11 cellular contexts compared by ENCODE assay signal in genomic region chr12:52521581-52522266, GRCh38. TPM values are rescaled to one million over a fixed set of nuclear protein-coding genes. Genes with fewer than 3 reads are reported as not detected.
DNase-seq lines count a peak whose midpoint lies in the region; ATAC-seq, FAIRE-seq and TF ChIP-seq lines count a peak whose summit lies in the region.
"Had no signal": no experiment of that assay in that cellular context is flagged by ENCODE, and none has a peak within 500 bp of the region (broad histone marks: within the 10 kb centered on the region; RNA-seq: fewer than 3 reads in every experiment).

No MANE protein-coding gene starts in this region.

- FAIRE-seq in bronchial epithelial cell (lab: Jason Lieb, UNC) = no peak
- FAIRE-seq: endothelial cell of umbilical vein, TTC549 had no signal

- DNase-seq in EH (ENCODE audit: low read depth) (peak; percentile 91), LHCN-M2 (ENCODE audit: low read depth) (peak; percentile 92), bronchial epithelial cell (ENCODE audit: low read depth) (peak; percentile 93), myocyte (ENCODE audit: low read depth) (peak; percentile 97), NCI-H748 (lab: John Stamatoyannopoulos, UW; ENCODE audit: unreplicated experiment) (no peak), kidney tubule cell (ENCODE audit: low spot score) (no peak), pons (ENCODE audit: low spot score) (no peak)
- DNase-seq: spleen had no signal

- ATAC-seq in HG02970 (IDR thresholded peaks at IDR 0.05; ENCODE audit: low FRiP score, unreplicated experiment) = no peak

- H3K4me3 ChIP-seq in bronchial epithelial cell (ENCODE audit: low read depth, low read length) = peak overlapping the region; percentile 11
- H3K4me3 ChIP-seq: spleen had no signal

- H3K36me3 ChIP-seq in bronchial epithelial cell (ENCODE audit: control insufficient read depth, insufficient read depth, low read length) = peaks cover 24% of the 10 kb centered on the region
- H3K36me3 ChIP-seq: spleen had no signal

- no peak for TF ChIP-seq CTCF in bronchial epithelial cell (IDR thresholded peaks at IDR 0.05; ENCODE audit: insufficient read depth, low read length, severe bottlenecking)

- H3K27me3 ChIP-seq in bronchial epithelial cell (ENCODE audit: control insufficient read depth, insufficient read depth, low read length) = no peaks in the 10 kb centered on the region

RNA-seq across cellular contexts. Expression of gene KRT5, which starts 1.5 kb away (rescaled TPM):
- total RNA-seq in LHCN-M2 (2014; rRNA removed) (not detected in 2 replicates), bronchial epithelial cell (6,770 and 10,597 TPM in 2 replicates), myocyte (2.8 and 3.3 TPM in 2 replicates)
- 0.10 TPM for polyA plus RNA-seq in LHCN-M2 (2012)
- 0.83 TPM for polyA plus RNA-seq in myocyte (2012)

RNA-seq across cellular contexts. Expression of gene KRT6A, which starts 28.7 kb away (rescaled TPM):
- total RNA-seq in LHCN-M2 (2014; rRNA removed) (not detected in 2 replicates), bronchial epithelial cell (13,929 and 17,192 TPM in 2 replicates), myocyte (not detected in 2 replicates)
- not detected for polyA plus RNA-seq in LHCN-M2 (2012)
- not detected for polyA plus RNA-seq in myocyte (2012)
- total RNA-seq: spleen had no signal
- polyA plus RNA-seq: endothelial cell of umbilical vein had no signal

RNA-seq across cellular contexts. Expression of gene KRT71, which starts 31.2 kb away (rescaled TPM):
- not detected in 2 replicates for total RNA-seq in LHCN-M2 (2014; rRNA removed)
- not detected for polyA plus RNA-seq in LHCN-M2 (2012)
- not detected in 2 replicates for total RNA-seq in bronchial epithelial cell
- not detected in 2 replicates for total RNA-seq in myocyte
- polyA plus RNA-seq in myocyte (2012) = not detected
- total RNA-seq: endothelial cell of umbilical vein, spleen had no signal
- polyA plus RNA-seq: endothelial cell of umbilical vein, spleen had no signal

RNA-seq across cellular contexts. Expression of gene KRT6C, which starts 48.1 kb away (rescaled TPM):
- total RNA-seq in LHCN-M2 (2014; rRNA removed) (not detected in 2 replicates), bronchial epithelial cell (16.8 and 138 TPM in 2 replicates), myocyte (not detected in 2 replicates)
- polyA plus RNA-seq in LHCN-M2 (2012) = not detected
- polyA plus RNA-seq in myocyte (2012) = not detected
- total RNA-seq: endothelial cell of umbilical vein, spleen had no signal
- polyA plus RNA-seq: endothelial cell of umbilical vein had no signal

RNA-seq across cellular contexts. Expression of gene KRT74, which starts 51.9 kb away (rescaled TPM):
- total RNA-seq in LHCN-M2 (2014; rRNA removed) = not detected in 2 replicates
- polyA plus RNA-seq in LHCN-M2 (2012) = not detected
- total RNA-seq in bronchial epithelial cell = 0.13 TPM in 1 of 2 replicates, not detected in the other
- not detected in 2 replicates for total RNA-seq in myocyte
- polyA plus RNA-seq in myocyte (2012) = not detected
- total RNA-seq: endothelial cell of umbilical vein, spleen had no signal
- polyA plus RNA-seq: endothelial cell of umbilical vein, spleen had no signal

Comparison
In these comparisons a context has a peak if more than half of its experiments do, and no peak if none do; other contexts are left out.
1. DNase-seq: peak in EH (single experiment), LHCN-M2 (single experiment), bronchial epithelial cell (single experiment) and myocyte (single experiment); none in NCI-H748 (single experiment), kidney tubule cell (single experiment) and pons (single experiment).
2. RNA of gene KRT5, which starts 1.5 kb away (total RNA-seq): 6,770 to 10,597 TPM in bronchial epithelial cell; 2.8 to 3.3 TPM in myocyte and not detected in LHCN-M2; every median in the first group is over 1,000 times any median in the second.
3. RNA of gene KRT6A, which starts 28.7 kb away (total RNA-seq): 13,929 to 17,192 TPM in bronchial epithelial cell; not detected in LHCN-M2 and not detected in myocyte; every median in the first group is over 1,000 times any median in the second.